1 cellular context compared by ENCODE assay signal in the genomic region with DNA sequence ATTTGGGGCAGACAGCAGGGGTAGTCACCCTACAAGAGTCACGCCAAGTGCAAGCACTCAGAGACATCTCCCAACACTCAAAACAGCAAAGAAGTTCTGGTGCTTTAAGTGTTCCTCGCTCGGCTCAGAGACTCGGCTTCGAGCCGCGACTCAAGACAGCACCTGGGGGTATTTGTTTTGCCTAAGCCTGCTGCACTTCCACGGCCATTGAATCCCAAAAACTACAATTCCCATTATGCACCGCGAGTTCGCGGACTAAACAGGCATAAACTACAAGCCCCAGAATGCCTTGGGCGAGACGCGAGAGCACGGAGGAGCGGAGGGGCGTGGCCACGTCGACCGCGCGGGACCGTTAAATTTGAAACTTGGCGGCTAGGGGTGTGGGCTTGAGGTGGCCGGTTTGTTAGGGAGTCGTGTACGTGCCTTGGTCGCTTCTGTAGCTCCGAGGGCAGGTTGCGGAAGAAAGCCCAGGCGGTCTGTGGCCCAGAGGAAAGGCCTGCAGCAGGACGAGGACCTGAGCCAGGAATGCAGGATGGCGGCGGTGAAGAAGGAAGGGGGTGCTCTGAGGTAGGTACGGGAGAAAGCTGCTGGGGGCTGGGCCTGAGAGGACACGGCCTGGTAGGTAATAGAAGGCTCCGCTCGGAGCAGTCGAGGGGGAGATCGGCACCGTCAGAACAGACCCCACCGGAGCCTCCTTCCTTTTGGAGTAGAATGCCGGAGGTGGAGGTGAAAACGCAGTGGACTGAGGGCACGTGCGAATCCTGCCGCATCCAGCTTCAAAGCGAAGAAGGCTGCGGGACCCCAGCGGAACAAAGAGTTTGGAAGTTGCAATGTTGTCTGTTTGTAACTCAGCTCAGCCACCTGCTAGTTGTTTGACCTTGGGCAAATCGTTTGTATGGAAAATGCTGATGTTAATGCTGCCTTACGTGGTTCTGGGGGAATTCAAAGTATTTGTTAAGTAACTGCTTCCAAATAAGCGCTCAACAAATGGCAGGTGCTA.
TF ChIP-seq lines count a peak whose summit lies in the region.

A gene with protein sequence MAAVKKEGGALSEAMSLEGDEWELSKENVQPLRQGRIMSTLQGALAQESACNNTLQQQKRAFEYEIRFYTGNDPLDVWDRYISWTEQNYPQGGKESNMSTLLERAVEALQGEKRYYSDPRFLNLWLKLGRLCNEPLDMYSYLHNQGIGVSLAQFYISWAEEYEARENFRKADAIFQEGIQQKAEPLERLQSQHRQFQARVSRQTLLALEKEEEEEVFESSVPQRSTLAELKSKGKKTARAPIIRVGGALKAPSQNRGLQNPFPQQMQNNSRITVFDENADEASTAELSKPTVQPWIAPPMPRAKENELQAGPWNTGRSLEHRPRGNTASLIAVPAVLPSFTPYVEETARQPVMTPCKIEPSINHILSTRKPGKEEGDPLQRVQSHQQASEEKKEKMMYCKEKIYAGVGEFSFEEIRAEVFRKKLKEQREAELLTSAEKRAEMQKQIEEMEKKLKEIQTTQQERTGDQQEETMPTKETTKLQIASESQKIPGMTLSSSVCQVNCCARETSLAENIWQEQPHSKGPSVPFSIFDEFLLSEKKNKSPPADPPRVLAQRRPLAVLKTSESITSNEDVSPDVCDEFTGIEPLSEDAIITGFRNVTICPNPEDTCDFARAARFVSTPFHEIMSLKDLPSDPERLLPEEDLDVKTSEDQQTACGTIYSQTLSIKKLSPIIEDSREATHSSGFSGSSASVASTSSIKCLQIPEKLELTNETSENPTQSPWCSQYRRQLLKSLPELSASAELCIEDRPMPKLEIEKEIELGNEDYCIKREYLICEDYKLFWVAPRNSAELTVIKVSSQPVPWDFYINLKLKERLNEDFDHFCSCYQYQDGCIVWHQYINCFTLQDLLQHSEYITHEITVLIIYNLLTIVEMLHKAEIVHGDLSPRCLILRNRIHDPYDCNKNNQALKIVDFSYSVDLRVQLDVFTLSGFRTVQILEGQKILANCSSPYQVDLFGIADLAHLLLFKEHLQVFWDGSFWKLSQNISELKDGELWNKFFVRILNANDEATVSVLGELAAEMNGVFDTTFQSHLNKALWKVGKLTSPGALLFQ (plus strand): TSS at position 381 of the 1,000 bp plus-strand sequence. CDS start 152 bp downstream, at position 533.

TF ChIP-seq in HepG2, 621 proteins besides CTCF, POLR2A, EP300 and RAD21 (continued from another document and continues in another):
- TF ChIP-seq, protein P1, sequence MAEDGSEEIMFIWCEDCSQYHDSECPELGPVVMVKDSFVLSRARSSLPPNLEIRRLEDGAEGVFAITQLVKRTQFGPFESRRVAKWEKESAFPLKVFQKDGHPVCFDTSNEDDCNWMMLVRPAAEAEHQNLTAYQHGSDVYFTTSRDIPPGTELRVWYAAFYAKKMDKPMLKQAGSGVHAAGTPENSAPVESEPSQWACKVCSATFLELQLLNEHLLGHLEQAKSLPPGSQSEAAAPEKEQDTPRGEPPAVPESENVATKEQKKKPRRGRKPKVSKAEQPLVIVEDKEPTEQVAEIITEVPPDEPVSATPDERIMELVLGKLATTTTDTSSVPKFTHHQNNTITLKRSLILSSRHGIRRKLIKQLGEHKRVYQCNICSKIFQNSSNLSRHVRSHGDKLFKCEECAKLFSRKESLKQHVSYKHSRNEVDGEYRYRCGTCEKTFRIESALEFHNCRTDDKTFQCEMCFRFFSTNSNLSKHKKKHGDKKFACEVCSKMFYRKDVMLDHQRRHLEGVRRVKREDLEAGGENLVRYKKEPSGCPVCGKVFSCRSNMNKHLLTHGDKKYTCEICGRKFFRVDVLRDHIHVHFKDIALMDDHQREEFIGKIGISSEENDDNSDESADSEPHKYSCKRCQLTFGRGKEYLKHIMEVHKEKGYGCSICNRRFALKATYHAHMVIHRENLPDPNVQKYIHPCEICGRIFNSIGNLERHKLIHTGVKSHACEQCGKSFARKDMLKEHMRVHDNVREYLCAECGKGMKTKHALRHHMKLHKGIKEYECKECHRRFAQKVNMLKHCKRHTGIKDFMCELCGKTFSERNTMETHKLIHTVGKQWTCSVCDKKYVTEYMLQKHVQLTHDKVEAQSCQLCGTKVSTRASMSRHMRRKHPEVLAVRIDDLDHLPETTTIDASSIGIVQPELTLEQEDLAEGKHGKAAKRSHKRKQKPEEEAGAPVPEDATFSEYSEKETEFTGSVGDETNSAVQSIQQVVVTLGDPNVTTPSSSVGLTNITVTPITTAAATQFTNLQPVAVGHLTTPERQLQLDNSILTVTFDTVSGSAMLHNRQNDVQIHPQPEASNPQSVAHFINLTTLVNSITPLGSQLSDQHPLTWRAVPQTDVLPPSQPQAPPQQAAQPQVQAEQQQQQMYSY (CRISPR knock-in tag; IDR thresholded peaks at IDR 0.05), result no peak
- TF ChIP-seq BORCS8-MEF2B (CRISPR knock-in tag; IDR thresholded peaks at IDR 0.05) (peak; percentile 98), HNRNPLL (IDR thresholded peaks at IDR 0.05; ENCODE audit: low read depth, low read length, poor library complexity, severe bottlenecking) (peak; percentile 34), FLYWCH1 (CRISPR knock-in tag; IDR thresholded peaks at IDR 0.05) (no peak), ARID2 (CRISPR knock-in tag; IDR thresholded peaks at IDR 0.05; ENCODE audit: borderline replicate concordance) (0 out of 2 replicates have a peak, but pooled peaks have one; percentile 61), RFX3 (CRISPR knock-in tag; IDR thresholded peaks at IDR 0.05) (no peak), FOXP1 (IDR thresholded peaks at IDR 0.05) (no peak), FOXP1 (CRISPR knock-in tag; IDR thresholded peaks at IDR 0.05) (no peak), ZNF549 (CRISPR knock-in tag; IDR thresholded peaks at IDR 0.05) (no peak), ETS1 (CRISPR knock-in tag; IDR thresholded peaks at IDR 0.05) (no peak), SOX13 (IDR thresholded peaks at IDR 0.05) (no peak), SOX13 (CRISPR knock-in tag; conservative IDR thresholded peaks at IDR 0.05 in 1 of 2, IDR thresholded peaks at IDR 0.05 in 1 of 2) (peak in 1 of 2 experiments; percentile 48; a peak in 2 of 4 replicates), BRCA1 (CRISPR knock-in tag; IDR thresholded peaks at IDR 0.05) (no peak), NFE2L2 (IDR thresholded peaks at IDR 0.05; ENCODE audit: low read length) (no peak), LRRFIP1 (CRISPR knock-in tag; conservative IDR thresholded peaks at IDR 0.05) (no peak), MLX (CRISPR knock-in tag; IDR thresholded peaks at IDR 0.05) (0 out of 2 replicates have a peak, but pooled peaks have one; percentile 52), HNRNPK (IDR thresholded peaks at IDR 0.05; ENCODE audit: low read depth, low read length, poor library complexity, severe bottlenecking) (no peak), ZNF564 (CRISPR knock-in tag; IDR thresholded peaks at IDR 0.05) (0 out of 2 replicates have a peak, but pooled peaks have one; percentile 48)
- TF ChIP-seq, protein P2, sequence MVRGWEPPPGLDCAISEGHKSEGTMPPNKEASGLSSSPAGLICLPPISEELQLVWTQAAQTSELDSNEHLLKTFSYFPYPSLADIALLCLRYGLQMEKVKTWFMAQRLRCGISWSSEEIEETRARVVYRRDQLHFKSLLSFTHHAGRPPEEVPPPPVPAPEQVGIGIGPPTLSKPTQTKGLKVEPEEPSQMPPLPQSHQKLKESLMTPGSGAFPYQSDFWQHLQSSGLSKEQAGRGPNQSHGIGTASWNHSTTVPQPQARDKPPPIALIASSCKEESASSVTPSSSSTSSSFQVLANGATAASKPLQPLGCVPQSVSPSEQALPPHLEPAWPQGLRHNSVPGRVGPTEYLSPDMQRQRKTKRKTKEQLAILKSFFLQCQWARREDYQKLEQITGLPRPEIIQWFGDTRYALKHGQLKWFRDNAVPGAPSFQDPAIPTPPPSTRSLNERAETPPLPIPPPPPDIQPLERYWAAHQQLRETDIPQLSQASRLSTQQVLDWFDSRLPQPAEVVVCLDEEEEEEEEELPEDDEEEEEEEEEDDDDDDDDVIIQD (CRISPR knock-in tag; IDR thresholded peaks at IDR 0.05; ENCODE audit: low read depth), result 0 out of 2 replicates have a peak, but pooled peaks have one; percentile 15
- TF ChIP-seq, protein P3, sequence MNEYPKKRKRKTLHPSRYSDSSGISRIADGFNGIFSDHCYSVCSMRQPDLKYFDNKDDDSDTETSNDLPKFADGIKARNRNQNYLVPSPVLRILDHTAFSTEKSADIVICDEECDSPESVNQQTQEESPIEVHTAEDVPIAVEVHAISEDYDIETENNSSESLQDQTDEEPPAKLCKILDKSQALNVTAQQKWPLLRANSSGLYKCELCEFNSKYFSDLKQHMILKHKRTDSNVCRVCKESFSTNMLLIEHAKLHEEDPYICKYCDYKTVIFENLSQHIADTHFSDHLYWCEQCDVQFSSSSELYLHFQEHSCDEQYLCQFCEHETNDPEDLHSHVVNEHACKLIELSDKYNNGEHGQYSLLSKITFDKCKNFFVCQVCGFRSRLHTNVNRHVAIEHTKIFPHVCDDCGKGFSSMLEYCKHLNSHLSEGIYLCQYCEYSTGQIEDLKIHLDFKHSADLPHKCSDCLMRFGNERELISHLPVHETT (CRISPR knock-in tag; conservative IDR thresholded peaks at IDR 0.05), result no peak
- TF ChIP-seq, protein P4, sequence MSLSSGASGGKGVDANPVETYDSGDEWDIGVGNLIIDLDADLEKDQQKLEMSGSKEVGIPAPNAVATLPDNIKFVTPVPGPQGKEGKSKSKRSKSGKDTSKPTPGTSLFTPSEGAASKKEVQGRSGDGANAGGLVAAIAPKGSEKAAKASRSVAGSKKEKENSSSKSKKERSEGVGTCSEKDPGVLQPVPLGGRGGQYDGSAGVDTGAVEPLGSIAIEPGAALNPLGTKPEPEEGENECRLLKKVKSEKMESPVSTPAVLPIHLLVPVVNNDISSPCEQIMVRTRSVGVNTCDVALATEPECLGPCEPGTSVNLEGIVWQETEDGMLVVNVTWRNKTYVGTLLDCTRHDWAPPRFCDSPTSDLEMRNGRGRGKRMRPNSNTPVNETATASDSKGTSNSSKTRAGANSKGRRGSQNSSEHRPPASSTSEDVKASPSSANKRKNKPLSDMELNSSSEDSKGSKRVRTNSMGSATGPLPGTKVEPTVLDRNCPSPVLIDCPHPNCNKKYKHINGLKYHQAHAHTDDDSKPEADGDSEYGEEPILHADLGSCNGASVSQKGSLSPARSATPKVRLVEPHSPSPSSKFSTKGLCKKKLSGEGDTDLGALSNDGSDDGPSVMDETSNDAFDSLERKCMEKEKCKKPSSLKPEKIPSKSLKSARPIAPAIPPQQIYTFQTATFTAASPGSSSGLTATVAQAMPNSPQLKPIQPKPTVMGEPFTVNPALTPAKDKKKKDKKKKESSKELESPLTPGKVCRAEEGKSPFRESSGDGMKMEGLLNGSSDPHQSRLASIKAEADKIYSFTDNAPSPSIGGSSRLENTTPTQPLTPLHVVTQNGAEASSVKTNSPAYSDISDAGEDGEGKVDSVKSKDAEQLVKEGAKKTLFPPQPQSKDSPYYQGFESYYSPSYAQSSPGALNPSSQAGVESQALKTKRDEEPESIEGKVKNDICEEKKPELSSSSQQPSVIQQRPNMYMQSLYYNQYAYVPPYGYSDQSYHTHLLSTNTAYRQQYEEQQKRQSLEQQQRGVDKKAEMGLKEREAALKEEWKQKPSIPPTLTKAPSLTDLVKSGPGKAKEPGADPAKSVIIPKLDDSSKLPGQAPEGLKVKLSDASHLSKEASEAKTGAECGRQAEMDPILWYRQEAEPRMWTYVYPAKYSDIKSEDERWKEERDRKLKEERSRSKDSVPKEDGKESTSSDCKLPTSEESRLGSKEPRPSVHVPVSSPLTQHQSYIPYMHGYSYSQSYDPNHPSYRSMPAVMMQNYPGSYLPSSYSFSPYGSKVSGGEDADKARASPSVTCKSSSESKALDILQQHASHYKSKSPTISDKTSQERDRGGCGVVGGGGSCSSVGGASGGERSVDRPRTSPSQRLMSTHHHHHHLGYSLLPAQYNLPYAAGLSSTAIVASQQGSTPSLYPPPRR (CRISPR knock-in tag; IDR thresholded peaks at IDR 0.05; ENCODE audit: borderline replicate concordance), result peak; percentile 34; the same call in 1 of the 2 replicates
- TF ChIP-seq, protein P5, sequence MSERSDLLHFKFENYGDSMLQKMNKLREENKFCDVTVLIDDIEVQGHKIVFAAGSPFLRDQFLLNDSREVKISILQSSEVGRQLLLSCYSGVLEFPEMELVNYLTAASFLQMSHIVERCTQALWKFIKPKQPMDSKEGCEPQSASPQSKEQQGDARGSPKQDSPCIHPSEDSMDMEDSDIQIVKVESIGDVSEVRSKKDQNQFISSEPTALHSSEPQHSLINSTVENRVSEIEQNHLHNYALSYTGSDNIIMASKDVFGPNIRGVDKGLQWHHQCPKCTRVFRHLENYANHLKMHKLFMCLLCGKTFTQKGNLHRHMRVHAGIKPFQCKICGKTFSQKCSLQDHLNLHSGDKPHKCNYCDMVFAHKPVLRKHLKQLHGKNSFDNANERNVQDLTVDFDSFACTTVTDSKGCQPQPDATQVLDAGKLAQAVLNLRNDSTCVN (CRISPR knock-in tag; IDR thresholded peaks at IDR 0.05; ENCODE audit: borderline replicate concordance), result no peak
- TF ChIP-seq, protein P6, sequence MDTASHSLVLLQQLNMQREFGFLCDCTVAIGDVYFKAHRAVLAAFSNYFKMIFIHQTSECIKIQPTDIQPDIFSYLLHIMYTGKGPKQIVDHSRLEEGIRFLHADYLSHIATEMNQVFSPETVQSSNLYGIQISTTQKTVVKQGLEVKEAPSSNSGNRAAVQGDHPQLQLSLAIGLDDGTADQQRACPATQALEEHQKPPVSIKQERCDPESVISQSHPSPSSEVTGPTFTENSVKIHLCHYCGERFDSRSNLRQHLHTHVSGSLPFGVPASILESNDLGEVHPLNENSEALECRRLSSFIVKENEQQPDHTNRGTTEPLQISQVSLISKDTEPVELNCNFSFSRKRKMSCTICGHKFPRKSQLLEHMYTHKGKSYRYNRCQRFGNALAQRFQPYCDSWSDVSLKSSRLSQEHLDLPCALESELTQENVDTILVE (CRISPR knock-in tag; IDR thresholded peaks at IDR 0.05), result no peak
